In genomic region chr1:15238789-15239188, GRCh38 we compare ENCODE assay signal across 1 cellular context.
TF ChIP-seq lines count a peak whose summit lies in the region.

No MANE protein-coding gene starts in this region.

TF ChIP-seq in K562, 482 proteins besides CTCF, POLR2A, EP300 and RAD21 (continued from another document):
- TF ChIP-seq SFPQ (IDR thresholded peaks at IDR 0.05; ENCODE audit: low read depth, low read length) (no peak), DIDO1 (tag; IDR thresholded peaks at IDR 0.05; ENCODE audit: low read depth) (no peak), SMARCE1 (IDR thresholded peaks at IDR 0.05) (no peak), GATAD2A (IDR thresholded peaks at IDR 0.05) (no peak), ZSCAN32 (CRISPR knock-in tag; IDR thresholded peaks at IDR 0.05) (0 out of 2 replicates have a peak, but pooled peaks have one; percentile 41), PCBP1 (IDR thresholded peaks at IDR 0.05; ENCODE audit: low read depth, low read length, poor library complexity, severe bottlenecking) (no peak), NR1H2 (CRISPR knock-in tag; IDR thresholded peaks at IDR 0.05) (no peak), ZNF445 (CRISPR knock-in tag; IDR thresholded peaks at IDR 0.05; ENCODE audit: low read depth) (no peak)
TF ChIP-seq in K562: peak in this region for 4.
